ENCODE assay signal across 1 cellular context in the genomic region with DNA sequence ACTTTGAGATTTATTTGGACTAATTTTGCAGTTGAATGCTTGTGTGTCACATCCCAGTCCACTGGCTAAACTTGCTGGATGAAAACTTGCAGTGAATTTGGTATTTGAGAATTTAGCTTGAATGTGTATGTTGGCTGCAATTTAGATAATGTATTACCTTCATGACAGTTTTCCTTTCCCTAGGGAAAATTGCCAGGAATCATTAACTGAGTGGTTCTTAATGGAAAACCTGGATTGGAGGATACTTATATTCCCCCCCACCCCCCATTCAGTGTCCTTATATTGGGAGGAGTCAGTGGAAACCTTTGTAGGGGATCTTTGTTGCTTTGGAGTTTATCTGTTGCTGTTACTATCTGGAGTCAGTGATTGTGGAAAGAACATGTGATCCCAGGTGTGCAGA.
TF ChIP-seq lines count a peak whose summit lies in the region.

No MANE protein-coding gene starts in this region.

TF ChIP-seq in GM23338, 12 proteins besides CTCF, POLR2A, EP300 and RAD21 (continued from another document):
- TF ChIP-seq, protein P1, sequence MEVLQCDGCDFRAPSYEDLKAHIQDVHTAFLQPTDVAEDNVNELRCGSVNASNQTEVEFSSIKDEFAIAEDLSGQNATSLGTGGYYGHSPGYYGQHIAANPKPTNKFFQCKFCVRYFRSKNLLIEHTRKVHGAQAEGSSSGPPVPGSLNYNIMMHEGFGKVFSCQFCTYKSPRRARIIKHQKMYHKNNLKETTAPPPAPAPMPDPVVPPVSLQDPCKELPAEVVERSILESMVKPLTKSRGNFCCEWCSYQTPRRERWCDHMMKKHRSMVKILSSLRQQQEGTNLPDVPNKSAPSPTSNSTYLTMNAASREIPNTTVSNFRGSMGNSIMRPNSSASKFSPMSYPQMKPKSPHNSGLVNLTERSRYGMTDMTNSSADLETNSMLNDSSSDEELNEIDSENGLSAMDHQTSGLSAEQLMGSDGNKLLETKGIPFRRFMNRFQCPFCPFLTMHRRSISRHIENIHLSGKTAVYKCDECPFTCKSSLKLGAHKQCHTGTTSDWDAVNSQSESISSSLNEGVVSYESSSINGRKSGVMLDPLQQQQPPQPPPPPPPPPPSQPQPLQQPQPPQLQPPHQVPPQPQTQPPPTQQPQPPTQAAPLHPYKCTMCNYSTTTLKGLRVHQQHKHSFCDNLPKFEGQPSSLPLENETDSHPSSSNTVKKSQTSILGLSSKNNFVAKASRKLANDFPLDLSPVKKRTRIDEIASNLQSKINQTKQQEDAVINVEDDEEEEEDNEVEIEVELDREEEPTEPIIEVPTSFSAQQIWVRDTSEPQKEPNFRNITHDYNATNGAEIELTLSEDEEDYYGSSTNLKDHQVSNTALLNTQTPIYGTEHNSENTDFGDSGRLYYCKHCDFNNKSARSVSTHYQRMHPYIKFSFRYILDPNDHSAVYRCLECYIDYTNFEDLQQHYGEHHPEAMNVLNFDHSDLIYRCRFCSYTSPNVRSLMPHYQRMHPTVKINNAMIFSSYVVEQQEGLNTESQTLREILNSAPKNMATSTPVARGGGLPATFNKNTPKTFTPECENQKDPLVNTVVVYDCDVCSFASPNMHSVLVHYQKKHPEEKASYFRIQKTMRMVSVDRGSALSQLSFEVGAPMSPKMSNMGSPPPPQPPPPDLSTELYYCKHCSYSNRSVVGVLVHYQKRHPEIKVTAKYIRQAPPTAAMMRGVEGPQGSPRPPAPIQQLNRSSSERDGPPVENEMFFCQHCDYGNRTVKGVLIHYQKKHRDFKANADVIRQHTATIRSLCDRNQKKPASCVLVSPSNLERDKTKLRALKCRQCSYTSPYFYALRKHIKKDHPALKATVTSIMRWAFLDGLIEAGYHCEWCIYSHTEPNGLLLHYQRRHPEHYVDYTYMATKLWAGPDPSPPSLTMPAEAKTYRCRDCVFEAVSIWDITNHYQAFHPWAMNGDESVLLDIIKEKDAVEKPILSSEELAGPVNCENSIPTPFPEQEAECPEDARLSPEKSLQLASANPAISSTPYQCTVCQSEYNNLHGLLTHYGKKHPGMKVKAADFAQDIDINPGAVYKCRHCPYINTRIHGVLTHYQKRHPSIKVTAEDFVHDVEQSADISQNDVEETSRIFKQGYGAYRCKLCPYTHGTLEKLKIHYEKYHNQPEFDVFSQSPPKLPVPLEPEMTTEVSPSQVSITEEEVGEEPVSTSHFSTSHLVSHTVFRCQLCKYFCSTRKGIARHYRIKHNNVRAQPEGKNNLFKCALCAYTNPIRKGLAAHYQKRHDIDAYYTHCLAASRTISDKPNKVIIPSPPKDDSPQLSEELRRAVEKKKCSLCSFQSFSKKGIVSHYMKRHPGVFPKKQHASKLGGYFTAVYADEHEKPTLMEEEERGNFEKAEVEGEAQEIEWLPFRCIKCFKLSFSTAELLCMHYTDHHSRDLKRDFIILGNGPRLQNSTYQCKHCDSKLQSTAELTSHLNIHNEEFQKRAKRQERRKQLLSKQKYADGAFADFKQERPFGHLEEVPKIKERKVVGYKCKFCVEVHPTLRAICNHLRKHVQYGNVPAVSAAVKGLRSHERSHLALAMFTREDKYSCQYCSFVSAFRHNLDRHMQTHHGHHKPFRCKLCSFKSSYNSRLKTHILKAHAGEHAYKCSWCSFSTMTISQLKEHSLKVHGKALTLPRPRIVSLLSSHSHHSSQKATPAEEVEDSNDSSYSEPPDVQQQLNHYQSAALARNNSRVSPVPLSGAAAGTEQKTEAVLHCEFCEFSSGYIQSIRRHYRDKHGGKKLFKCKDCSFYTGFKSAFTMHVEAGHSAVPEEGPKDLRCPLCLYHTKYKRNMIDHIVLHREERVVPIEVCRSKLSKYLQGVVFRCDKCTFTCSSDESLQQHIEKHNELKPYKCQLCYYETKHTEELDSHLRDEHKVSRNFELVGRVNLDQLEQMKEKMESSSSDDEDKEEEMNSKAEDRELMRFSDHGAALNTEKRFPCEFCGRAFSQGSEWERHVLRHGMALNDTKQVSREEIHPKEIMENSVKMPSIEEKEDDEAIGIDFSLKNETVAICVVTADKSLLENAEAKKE (CRISPR knock-in tag; IDR thresholded peaks at IDR 0.05), result no peak
- TF ChIP-seq POLR2AphosphoS5 (IDR thresholded peaks at IDR 0.05; ENCODE audit: low read depth), result no peak
- TF ChIP-seq EZH2phosphoT487 (IDR thresholded peaks at IDR 0.05; ENCODE audit: unreplicated experiment), result no peak
- TF ChIP-seq STAT1 (IDR thresholded peaks at IDR 0.05; ENCODE audit: unreplicated experiment), result no peak
- no peak for TF ChIP-seq CREB1 (CRISPR knock-in tag; IDR thresholded peaks at IDR 0.05; ENCODE audit: low read depth)
- no peak for TF ChIP-seq ZNF331 (CRISPR knock-in tag; IDR thresholded peaks at IDR 0.05; ENCODE audit: low read depth)
- TF ChIP-seq EZH2 (IDR thresholded peaks at IDR 0.05; ENCODE audit: low read depth, unreplicated experiment), result no peak
- TF ChIP-seq NANOG (IDR thresholded peaks at IDR 0.05; ENCODE audit: borderline replicate concordance), result no peak
- TF ChIP-seq JUNB (IDR thresholded peaks at IDR 0.05; ENCODE audit: unreplicated experiment), result no peak
- TF ChIP-seq ETS1 (IDR thresholded peaks at IDR 0.05), result no peak
- no peak for TF ChIP-seq ZNF114 (CRISPR knock-in tag; IDR thresholded peaks at IDR 0.05)
